In genomic region chr9:93815135-93815534, GRCh38 we compare ENCODE assay signal across 19 cellular contexts.
"Had no signal": no experiment of that assay in that cellular context is flagged by ENCODE, and none has a peak within 500 bp of the region (broad histone marks: within the 10 kb centered on the region; RNA-seq: fewer than 3 reads in every experiment).

No MANE protein-coding gene starts in this region.

- H3K27ac Mint-ChIP-seq: activated CD8-positive, alpha-beta T cell treated with anti-CD3 and anti-CD28 coated beads for 36 hours; activated naive CD4-positive, alpha-beta T cell treated with anti-CD3 and anti-CD28 coated beads for 36 hours had no signal

- H3K27me3 ChIP-seq: body of pancreas had no signal

- H3K36me3 Mint-ChIP-seq: naive thymus-derived CD8-positive, alpha-beta T cell had no signal

- H3K4me3 Mint-ChIP-seq: activated CD8-positive, alpha-beta T cell treated with anti-CD3 and anti-CD28 coated beads for 36 hours; activated naive CD4-positive, alpha-beta T cell treated with anti-CD3 and anti-CD28 coated beads for 36 hours; activated T-cell treated with anti-CD3 and anti-CD28 coated beads, Interleukin-2, amount 50 U/mL, for 4 hours; naive thymus-derived CD8-positive, alpha-beta T cell had no signal

- H3K36me3 ChIP-seq: lower lobe of right lung, stomach, WERI-Rb-1 had no signal

- H3K4me3 ChIP-seq: body of pancreas, lower lobe of right lung, smooth muscle cell, stomach had no signal

- ATAC-seq: activated CD8-positive, alpha-beta T cell treated with anti-CD3 and anti-CD28 coated beads for 36 hours; activated T-cell treated with anti-CD3 and anti-CD28 coated beads, Interleukin-2, amount 50 U/mL, for 4 hours; body of pancreas; lower lobe of right lung; naive thymus-derived CD8-positive, alpha-beta T cell; sciatic nerve had no signal

- H3K9me3 ChIP-seq: body of pancreas, lower lobe of right lung, stomach had no signal

- H3K4me1 ChIP-seq: body of pancreas, foreskin keratinocyte, lower lobe of right lung, parathyroid adenoma had no signal

- H3K4me1 Mint-ChIP-seq: naive thymus-derived CD8-positive, alpha-beta T cell had no signal

- H3K27ac ChIP-seq: body of pancreas, epithelial cell of prostate, foreskin keratinocyte, lower lobe of right lung, parathyroid adenoma, stomach, WERI-Rb-1 had no signal

- H3K9me3 Mint-ChIP-seq: activated CD8-positive, alpha-beta T cell treated with anti-CD3 and anti-CD28 coated beads for 36 hours; activated naive CD4-positive, alpha-beta T cell treated with anti-CD3 and anti-CD28 coated beads for 36 hours; activated T-cell treated with anti-CD3 and anti-CD28 coated beads, Interleukin-2, amount 50 U/mL, for 4 hours had no signal

- DNase-seq: activated CD4-positive, alpha-beta T cell treated with anti-CD3 and anti-CD28 coated beads for 4 hours; activated CD8-positive, alpha-beta T cell treated with anti-CD3 and anti-CD28 coated beads for 36 hours; activated naive CD4-positive, alpha-beta T cell treated with anti-CD3 and anti-CD28 coated beads for 36 hours; activated T-cell treated with anti-CD3 and anti-CD28 coated beads, Interleukin-2, amount 50 U/mL, for 4 hours; foreskin keratinocyte; hippocampal formation; left colon; lower lobe of right lung; naive thymus-derived CD8-positive, alpha-beta T cell; stimulated activated CD4-positive, alpha-beta T cell treated with anti-CD3 and anti-CD28 coated beads, Interleukin-4, amount 100 ng/mL, for 1 hour; stomach; T-helper 2 cell; trophoblast cell; WERI-Rb-1 had no signal
